Comparison of ENCODE assay signal across 9 cellular contexts in the genomic region with DNA sequence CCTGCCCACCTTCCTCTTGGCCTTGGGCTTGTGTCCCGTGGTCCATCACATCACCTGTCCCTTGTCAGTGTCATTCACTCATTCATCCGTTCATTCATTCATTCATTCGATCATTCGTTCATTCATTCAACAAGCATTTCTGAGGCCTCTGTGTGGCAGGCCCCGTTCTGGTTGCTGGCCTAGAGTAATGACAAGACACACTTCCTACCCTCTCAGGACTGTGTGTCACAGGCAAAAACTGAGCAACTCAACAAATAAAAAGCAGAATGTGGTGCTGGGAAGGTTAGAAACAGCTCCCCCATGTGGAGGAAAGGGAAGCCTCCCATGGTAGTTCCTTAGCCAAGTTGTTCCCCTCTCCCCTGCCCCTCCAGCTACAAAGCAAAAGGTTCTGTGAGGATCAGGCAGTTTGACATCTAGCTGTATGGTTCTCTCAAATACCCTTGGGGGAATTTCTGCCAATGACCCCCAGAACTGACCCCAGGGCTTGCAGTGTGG. TPM values are rescaled to one million over a fixed set of nuclear protein-coding genes. Genes with fewer than 3 reads are reported as not detected.
DNase-seq lines count a peak whose midpoint lies in the region; TF ChIP-seq lines count a peak whose summit lies in the region.
"Had no signal": no experiment of that assay in that cellular context is flagged by ENCODE, and none has a peak within 500 bp of the region (broad histone marks: within the 10 kb centered on the region; RNA-seq: fewer than 3 reads in every experiment).

No MANE protein-coding gene starts in this region.

- H3K4me1 ChIP-seq in endodermal cell (ENCODE audit: control insufficient read depth, insufficient read depth, low read length) (no peaks in the 10 kb centered on the region), testis (peaks cover 16% of the 10 kb centered on the region), sigmoid colon (no peaks in the 10 kb centered on the region)

- intact Hi-C loops in activated naive CD4-positive, alpha-beta T cell treated with anti-CD3 and anti-CD28 coated beads for 36 hours (cut with micrococcal nuclease): no loop called here
- intact Hi-C loops in testis (cut with DNase I; ENCODE audit: low total_unique reads): no loop called here
- intact Hi-C loops in sigmoid colon (cut with DNase I): no loop called here

- TF ChIP-seq POLR2A in testis (IDR thresholded peaks at IDR 0.05) (no peak), sigmoid colon (IDR thresholded peaks at IDR 0.05) (no peak)

- H3K27me3 ChIP-seq in endodermal cell (ENCODE audit: control insufficient read depth, insufficient read depth, low read length, poor library complexity, severe bottlenecking) (no peaks in the 10 kb centered on the region), testis (no peaks in the 10 kb centered on the region), sigmoid colon (no peaks in the 10 kb centered on the region)

- WGBS in endodermal cell (ENCODE audit: insufficient coverage in 1 of 2, insufficient read length in 1 of 2), 2 experiments: 67 to 94% methylated on average over 1 to 5 of the region's 5 CpGs
- WGBS in testis, 2 donors: 87 to 91% methylated on average over 5 of the region's 5 CpGs
- 87 to 88% methylated on average over 5 of the region's 5 CpGs for WGBS in sigmoid colon, 2 donors

- H3K4me1 Mint-ChIP-seq in activated naive CD4-positive, alpha-beta T cell treated with anti-CD3 and anti-CD28 coated beads for 36 hours (ENCODE audit: low read depth): no peaks in the 10 kb centered on the region
- H3K4me1 Mint-ChIP-seq in endodermal cell: peaks cover 6% of the 10 kb centered on the region
- H3K4me1 Mint-ChIP-seq: activated CD8-positive, alpha-beta memory T cell treated with anti-CD3 and anti-CD28 coated beads, Interleukin-2, amount 10 ng/mL, durations not matched to agents 7 days and 5 days had no signal

- no peaks in the 10 kb centered on the region for H3K27me3 Mint-ChIP-seq in activated naive CD4-positive, alpha-beta T cell treated with anti-CD3 and anti-CD28 coated beads for 36 hours (ENCODE audit: low read depth)
- H3K27me3 Mint-ChIP-seq in endodermal cell (ENCODE audit: insufficient read depth): no peaks in the 10 kb centered on the region
- H3K27me3 Mint-ChIP-seq: activated CD8-positive, alpha-beta memory T cell treated with anti-CD3 and anti-CD28 coated beads, Interleukin-2, amount 10 ng/mL, durations not matched to agents 7 days and 5 days had no signal

- TF ChIP-seq EP300 in sigmoid colon (IDR thresholded peaks at IDR 0.05): no peak

- DNase-seq in activated naive CD4-positive, alpha-beta T cell treated with anti-CD3 and anti-CD28 coated beads for 36 hours: peak; percentile 14
- no peak for DNase-seq in activated naive CD4-positive, alpha-beta T cell treated with Interleukin-2 at 50 U/mL for 16 hours
- DNase-seq in NOMO-1 treated with DMSO at 0.1 percent for 48 hours (lab: John Stamatoyannopoulos, UW; ENCODE audit: unreplicated experiment) (peak; percentile 40), endodermal cell (peak; percentile 69), testis (no peak), sigmoid colon (no peak), HuH-7.5 (ENCODE audit: low spot score) (no peak), NCI-H345 (lab: John Stamatoyannopoulos, UW) (no peak)
- DNase-seq: activated CD8-positive, alpha-beta memory T cell treated with anti-CD3 and anti-CD28 coated beads, Interleukin-2, amount 10 ng/mL, durations not matched to agents 7 days and 5 days had no signal

- H3K36me3 ChIP-seq in endodermal cell (ENCODE audit: control insufficient read depth, insufficient read depth, low read length) (no peaks in the 10 kb centered on the region), testis (ENCODE audit: low read depth, missing control alignments) (no peaks in the 10 kb centered on the region), sigmoid colon (peaks cover 0 to 5% (median 0%) of the 10 kb centered on the region in 4 donors)

- H3K27ac ChIP-seq in endodermal cell (ENCODE audit: low read depth, low read length): no peak overlapping the region
- H3K27ac ChIP-seq in testis: no peak overlapping the region
- no peak overlapping the region for H3K27ac ChIP-seq in sigmoid colon

- no peaks in the 10 kb centered on the region for H3K9me3 Mint-ChIP-seq in activated naive CD4-positive, alpha-beta T cell treated with anti-CD3 and anti-CD28 coated beads for 36 hours
- peaks cover 19% of the 10 kb centered on the region for H3K9me3 Mint-ChIP-seq in endodermal cell

- no peak overlapping the region for H3K4me3 Mint-ChIP-seq in activated naive CD4-positive, alpha-beta T cell treated with anti-CD3 and anti-CD28 coated beads for 36 hours
- no peak overlapping the region for H3K4me3 Mint-ChIP-seq in endodermal cell
- H3K4me3 Mint-ChIP-seq: activated CD8-positive, alpha-beta memory T cell treated with anti-CD3 and anti-CD28 coated beads, Interleukin-2, amount 10 ng/mL, durations not matched to agents 7 days and 5 days had no signal

- H3K4me3 ChIP-seq in endodermal cell (ENCODE audit: low read length) (no peak overlapping the region), testis (no peak overlapping the region), sigmoid colon (no peak overlapping the region)

- H3K9me3 ChIP-seq in endodermal cell (ENCODE audit: control insufficient read depth, low read length): no peaks in the 10 kb centered on the region
- H3K9me3 ChIP-seq in testis: no peaks in the 10 kb centered on the region
- no peaks in the 10 kb centered on the region for H3K9me3 ChIP-seq in sigmoid colon

- CTCF ChIA-PET in activated naive CD4-positive, alpha-beta T cell treated with anti-CD3 and anti-CD28 coated beads for 36 hours (lab: Charles Lee): interaction anchor here (1.0 to 2.8 kb wide), 2 partner anchors 10 kb away, joined by 6 to 14 read pairs; no protein-coding TSS in a partner anchor

- H3K27ac Mint-ChIP-seq in activated naive CD4-positive, alpha-beta T cell treated with anti-CD3 and anti-CD28 coated beads for 36 hours: no peak overlapping the region
- no peak overlapping the region for H3K27ac Mint-ChIP-seq in endodermal cell
- H3K27ac Mint-ChIP-seq: activated CD8-positive, alpha-beta memory T cell treated with anti-CD3 and anti-CD28 coated beads, Interleukin-2, amount 10 ng/mL, durations not matched to agents 7 days and 5 days had no signal

- H3K9ac ChIP-seq in endodermal cell (ENCODE audit: extremely low read depth, low read length, poor library complexity, severe bottlenecking): no peak overlapping the region

- no peaks in the 10 kb centered on the region for H3K36me3 Mint-ChIP-seq in activated naive CD4-positive, alpha-beta T cell treated with anti-CD3 and anti-CD28 coated beads for 36 hours (ENCODE audit: low read depth)
- peaks cover 9% of the 10 kb centered on the region for H3K36me3 Mint-ChIP-seq in endodermal cell (ENCODE audit: low read depth)

- TF ChIP-seq CTCF in endodermal cell (conservative IDR thresholded peaks at IDR 0.05) (peak; percentile 82), testis (IDR thresholded peaks at IDR 0.05) (peak in 2 of 3 experiments; percentile 17 to 30), sigmoid colon (IDR thresholded peaks at IDR 0.05) (no peak)

RNA-seq across cellular contexts. Expression of gene OMP, which starts 1.6 kb away (rescaled TPM):
- total RNA-seq in activated naive CD4-positive, alpha-beta T cell treated with anti-CD3 and anti-CD28 coated beads for 36 hours: not detected
- total RNA-seq in endodermal cell: 1 to 10 TPM; 1.6 to 1.7 TPM
- polyA plus RNA-seq in endodermal cell (2013, experiment 1 of 2): not detected
- polyA plus RNA-seq in endodermal cell (2013, experiment 2 of 2): not detected
- 1 to 10 TPM; 1.7 to 6.7 TPM for total RNA-seq in testis
- polyA plus RNA-seq in testis (ENCODE audit: insufficient read depth, low read depth, low replicate concordance): not detected
- 1 to 10 TPM in 1 of 4 donors, not detected in 3; 1.4 TPM for total RNA-seq in sigmoid colon
- polyA plus RNA-seq in sigmoid colon: 1 to 10 TPM in 1 of 3 donors, not detected in 2; 4.5 TPM
- total RNA-seq: activated CD8-positive, alpha-beta memory T cell treated with anti-CD3 and anti-CD28 coated beads, Interleukin-2, amount 10 ng/mL, durations not matched to agents 7 days and 5 days had no signal

RNA-seq across cellular contexts. Expression of gene MYO7A, which starts 27.0 kb away (rescaled TPM):
- not detected for total RNA-seq in activated naive CD4-positive, alpha-beta T cell treated with anti-CD3 and anti-CD28 coated beads for 36 hours
- 1 to 10 TPM; 2.4 to 2.7 TPM for total RNA-seq in endodermal cell
- polyA plus RNA-seq in endodermal cell (2013, experiment 1 of 2): 2.1 TPM
- polyA plus RNA-seq in endodermal cell (2013, experiment 2 of 2): 1.7 TPM
- total RNA-seq in testis: 100 to 1,000 TPM; 161 to 239 TPM
- 40.1 TPM for polyA plus RNA-seq in testis (ENCODE audit: insufficient read depth, low read depth, low replicate concordance)
- 10 to 100 TPM in 2 of 4 donors, 1 to 10 TPM in 2; 7.7 to 12.8 (median 9.7) TPM for total RNA-seq in sigmoid colon
- 1 to 10 TPM; 1.8 to 3.6 (median 2.1) TPM for polyA plus RNA-seq in sigmoid colon

RNA-seq across cellular contexts. Expression of gene CAPN5, which starts 34.3 kb away (rescaled TPM):
- 1 to 10 TPM in 1 of 2 experiments, under 1 TPM in 1; 0.79 to 1.5 TPM for total RNA-seq in activated naive CD4-positive, alpha-beta T cell treated with anti-CD3 and anti-CD28 coated beads for 36 hours
- total RNA-seq in endodermal cell: 10 to 100 TPM; 17.5 to 21.5 TPM
- polyA plus RNA-seq in endodermal cell (2013, experiment 1 of 2): 12.3 TPM
- 14.8 TPM for polyA plus RNA-seq in endodermal cell (2013, experiment 2 of 2)
- total RNA-seq in testis: 100 to 1,000 TPM; 102 to 116 TPM
- 62.3 TPM for polyA plus RNA-seq in testis (ENCODE audit: insufficient read depth, low read depth, low replicate concordance)
- 10 to 100 TPM in 1 of 4 donors, 1 to 10 TPM in 3; 4.1 to 12.5 (median 6.7) TPM for total RNA-seq in sigmoid colon
- 100 to 1,000 TPM in 1 of 3 donors, 10 to 100 TPM in 2; 89.5 to 110 (median 90.8) TPM for polyA plus RNA-seq in sigmoid colon

Comparison
In these comparisons a context has a peak if more than half of its experiments do, and no peak if none do; other contexts are left out.
1. DNase-seq: peak in activated naive CD4-positive, alpha-beta T cell treated with anti-CD3 and anti-CD28 coated beads for 36 hours (single experiment), NOMO-1 treated with DMSO at 0.1 percent for 48 hours (single experiment) and endodermal cell (single experiment); none in activated naive CD4-positive, alpha-beta T cell treated with Interleukin-2 at 50 U/mL for 16 hours (single experiment), testis (single experiment), sigmoid colon (single experiment), HuH-7.5 (single experiment) and NCI-H345 (single experiment).
2. CTCF ChIP-seq: peak in endodermal cell (single experiment) and testis (2 of 3); none in sigmoid colon (0 of 4).
3. RNA of gene MYO7A, which starts 27.0 kb away (total RNA-seq): 161 to 239 TPM in testis; 7.7 to 12.8 TPM in sigmoid colon, 2.4 to 2.7 TPM in endodermal cell and not detected in activated naive CD4-positive, alpha-beta T cell treated with anti-CD3 and anti-CD28 coated beads for 36 hours; every median in the first group is over 10 times any median in the second.
4. RNA of gene CAPN5, which starts 34.3 kb away (total RNA-seq): 102 to 116 TPM in testis; 17.5 to 21.5 TPM in endodermal cell, 4.1 to 12.5 TPM in sigmoid colon and 0.79 to 1.5 TPM in activated naive CD4-positive, alpha-beta T cell treated with anti-CD3 and anti-CD28 coated beads for 36 hours; every median in the first group is over 4 times any median in the second.